Comparison of ENCODE assay signal across 15 cellular contexts in genomic region chr7:11753441-11753840, GRCh38.
"Had no signal": no experiment of that assay in that cellular context is flagged by ENCODE, and none has a peak within 500 bp of the region (broad histone marks: within the 10 kb centered on the region; RNA-seq: fewer than 3 reads in every experiment).

No MANE protein-coding gene starts in this region.

- H3K9me3 Mint-ChIP-seq: endodermal cell had no signal

- H3K27ac Mint-ChIP-seq: endodermal cell; natural killer cell; stimulated activated naive CD8-positive, alpha-beta T cell treated with anti-CD3 and anti-CD28 coated beads, Interleukin-15, amount 100 ng/mL, for 72 hours had no signal

- DNase-seq: activated CD4-positive, alpha-beta T cell treated with anti-CD3 and anti-CD28 coated beads, Interleukin-2, amount 50 U/mL, for 4 hours; activated naive CD4-positive, alpha-beta T cell treated with anti-CD3 and anti-CD28 coated beads, Interleukin-2, amount 50 U/mL, for 16 hours; activated T-cell treated with anti-CD3 and anti-CD28 coated beads, Interleukin-2, amount 50 U/mL, for 1 hour; endodermal cell; lower lobe of right lung; natural killer cell; sigmoid colon; stimulated activated CD4-positive, alpha-beta T cell treated with anti-CD3 and anti-CD28 coated beads, Interleukin-4, amount 100 ng/mL, for 1 hour; stimulated activated CD8-positive, alpha-beta memory T cell treated with anti-CD3 and anti-CD28 coated beads, Interleukin-4, amount 100 ng/mL, for 48 hours; stimulated activated naive CD8-positive, alpha-beta T cell treated with anti-CD3 and anti-CD28 coated beads, Interleukin-15, amount 100 ng/mL, for 72 hours; T-helper 2 cell; testis had no signal

- H3K4me3 ChIP-seq: body of pancreas, lower lobe of right lung, sigmoid colon, testis had no signal

- H3K4me1 Mint-ChIP-seq: central memory CD8-positive, alpha-beta T cell; endodermal cell; natural killer cell; stimulated activated naive CD8-positive, alpha-beta T cell treated with anti-CD3 and anti-CD28 coated beads, Interleukin-15, amount 100 ng/mL, for 72 hours had no signal

- H3K27me3 Mint-ChIP-seq: central memory CD8-positive, alpha-beta T cell; stimulated activated naive CD8-positive, alpha-beta T cell treated with anti-CD3 and anti-CD28 coated beads, Interleukin-15, amount 100 ng/mL, for 72 hours had no signal

- H3K4me3 Mint-ChIP-seq: central memory CD8-positive, alpha-beta T cell; endodermal cell; natural killer cell; stimulated activated naive CD8-positive, alpha-beta T cell treated with anti-CD3 and anti-CD28 coated beads, Interleukin-15, amount 100 ng/mL, for 72 hours had no signal

- H3K9me3 ChIP-seq: body of pancreas, lower lobe of right lung, sigmoid colon, testis had no signal

- H3K36me3 Mint-ChIP-seq: natural killer cell had no signal

- H3K36me3 ChIP-seq: lower lobe of right lung, sigmoid colon had no signal

- ATAC-seq: activated CD4-positive, CD25-positive, alpha-beta regulatory T cell treated with anti-CD3 and anti-CD28 coated beads, Interleukin-2, amount 50 U/mL, for 24 hours; body of pancreas; lower lobe of right lung; natural killer cell; stimulated activated naive CD8-positive, alpha-beta T cell treated with anti-CD3 and anti-CD28 coated beads, Interleukin-15, amount 100 ng/mL, for 72 hours had no signal

- H3K27me3 ChIP-seq: body of pancreas, sigmoid colon, testis had no signal

- H3K4me1 ChIP-seq: body of pancreas, sigmoid colon, testis had no signal

- H3K27ac ChIP-seq: body of pancreas, lower lobe of right lung, sigmoid colon, testis had no signal
